In genomic region chr18:21914739-21915319, GRCh38 we compare ENCODE assay signal across 8 cellular contexts.
DNase-seq lines count a peak whose midpoint lies in the region; ATAC-seq and TF ChIP-seq lines count a peak whose summit lies in the region.

No MANE protein-coding gene starts in this region.

- H3K4me2 ChIP-seq in hepatocyte = no peak overlapping the region

- no TSS peak for BruUV-seq in Caco-2 (replicated peaks; lab: Mats Ljungman, UMichigan)

- no peaks in the 10 kb centered on the region for H3K27me3 ChIP-seq in Caco-2 (replicated peaks; ENCODE audit: control insufficient read depth, insufficient read depth, low read length)
- H3K27me3 ChIP-seq in hepatocyte = no peaks in the 10 kb centered on the region
- no peaks in the 10 kb centered on the region for H3K27me3 ChIP-seq in sigmoid colon

- H4K20me1 ChIP-seq in hepatocyte (ENCODE audit: insufficient read depth, poor library complexity, severe bottlenecking) = no peaks in the 10 kb centered on the region

- no peak overlapping the region for H2AFZ ChIP-seq in hepatocyte

- 55% methylated on average over 2 of the region's 2 CpGs for WGBS in hepatocyte (ENCODE audit: low lambda C conversion rate, missing lambda C conversion rate)
- WGBS in sigmoid colon, 2 donors = 50 to 54% methylated on average over 2 of the region's 2 CpGs

- TF ChIP-seq CTCF in Caco-2 (IDR thresholded peaks at IDR 0.05; ENCODE audit: insufficient read depth in 1 of 2, low read depth in 1 of 2, low read length in 1 of 2, severe bottlenecking in 1 of 2, unreplicated experiment in 1 of 2) (peak; percentile 78 to 84), hepatocyte (IDR thresholded peaks at IDR 0.05; ENCODE audit: poor library complexity) (peak; percentile 75), sigmoid colon (IDR thresholded peaks at IDR 0.05) (peak in 2 of 4 experiments; percentile 36 to 39)

- H3K9me3 Mint-ChIP-seq in Caco-2 (ENCODE audit: unreplicated experiment) = peaks cover 11% of the 10 kb centered on the region
- H3K9me3 Mint-ChIP-seq in immature natural killer cell = peaks cover 4 to 18% (median 8%) of the 10 kb centered on the region in 6 donors

- POLR2A ChIA-PET in Caco-2 (lab: Charles Lee) = no interaction called here

- H3K27ac Mint-ChIP-seq in Caco-2 (ENCODE audit: unreplicated experiment) (no peak overlapping the region), immature natural killer cell (no peak overlapping the region)

- intact Hi-C loops in Caco-2 (cut with micrococcal nuclease; ENCODE audit: unreplicated experiment) (loop anchor here (1.0 to 10.0 kb wide), 7 partner anchors 42 to 450 kb away; partner anchors contain the start of gene GATA6), sigmoid colon (cut with DNase I) (loop anchor here (5.0 kb wide), 1 partner anchor 42 kb away; no protein-coding TSS in a partner anchor)

- H3K9me3 ChIP-seq in Caco-2 (peaks cover 19% of the 10 kb centered on the region), hepatocyte (ENCODE audit: low read depth) (no peaks in the 10 kb centered on the region), sigmoid colon (peaks cover 0 to 6% (median 2%) of the 10 kb centered on the region in 4 donors)

- no peaks in the 10 kb centered on the region for H3K36me3 ChIP-seq in Caco-2 (ENCODE audit: control insufficient read depth, insufficient read depth, low read length)
- H3K36me3 ChIP-seq in hepatocyte (replicated peaks; ENCODE audit: insufficient read depth, low read depth) = no peaks in the 10 kb centered on the region
- H3K36me3 ChIP-seq in sigmoid colon = no peaks in the 10 kb centered on the region

- no peaks in the 10 kb centered on the region for H3K36me3 Mint-ChIP-seq in Caco-2 (ENCODE audit: insufficient read depth, unreplicated experiment)
- H3K36me3 Mint-ChIP-seq in immature natural killer cell = no peaks in the 10 kb centered on the region

- H3K4me1 ChIP-seq in Caco-2 (peaks cover 29% of the 10 kb centered on the region), hepatocyte (ENCODE audit: insufficient read depth) (peaks cover 15% of the 10 kb centered on the region), sigmoid colon (no peaks in the 10 kb centered on the region)

- H3K27me3 Mint-ChIP-seq in Caco-2 (ENCODE audit: insufficient read depth, unreplicated experiment) (no peaks in the 10 kb centered on the region), immature natural killer cell (ENCODE audit: low read depth in 3 of 3) (peaks cover 4 to 7% (median 6%) of the 10 kb centered on the region in 3 donors)

- H3K27ac ChIP-seq in hepatocyte = no peak overlapping the region
- no peak overlapping the region for H3K27ac ChIP-seq in sigmoid colon

- TF ChIP-seq EP300 in sigmoid colon (IDR thresholded peaks at IDR 0.05) = no peak

- H3K4me1 Mint-ChIP-seq in Caco-2 (ENCODE audit: low read depth, unreplicated experiment) = peaks cover 24% of the 10 kb centered on the region
- no peaks in the 10 kb centered on the region for H3K4me1 Mint-ChIP-seq in immature natural killer cell

- no peak overlapping the region for H3K4me3 Mint-ChIP-seq in Caco-2 (ENCODE audit: unreplicated experiment)
- no peak overlapping the region for H3K4me3 Mint-ChIP-seq in immature natural killer cell

- no peak for TF ChIP-seq POLR2A in sigmoid colon (IDR thresholded peaks at IDR 0.05)

- H3K9me2 ChIP-seq in hepatocyte (replicated peaks; ENCODE audit: insufficient read depth) = no peaks in the 10 kb centered on the region

- ATAC-seq in HG03571 (IDR thresholded peaks at IDR 0.05; ENCODE audit: unreplicated experiment) = no peak

- H3K79me2 ChIP-seq in hepatocyte = peaks cover 3% of the 10 kb centered on the region

- peak; percentile 69 to 73 for DNase-seq in Caco-2
- peak; percentile 18 for DNase-seq in HS-5 (ENCODE audit: low read depth)
- peak; percentile 60 for DNase-seq in SW480 (ENCODE audit: low spot score)
- peak; percentile 78 for DNase-seq in hepatocyte (ENCODE audit: low spot score)
- DNase-seq in immature natural killer cell = no peak
- DNase-seq in sigmoid colon = no peak
- DNase-seq in T-helper 2 cell = no peak

- H3K4me3 ChIP-seq in Caco-2 (ENCODE audit: low read depth, low read length) (no peak overlapping the region), hepatocyte (no peak overlapping the region), sigmoid colon (no peak overlapping the region)

- CTCF ChIA-PET in Caco-2 (lab: Charles Lee) = interaction anchor here (0.8 to 1.0 kb wide), 3 partner anchors 85 to 252 kb away, joined by 3 to 4 read pairs (median 3); no protein-coding TSS in a partner anchor

Comparison
In these comparisons a context has a peak if more than half of its experiments do, and no peak if none do; other contexts are left out.
1. DNase-seq: peak in Caco-2 (2 of 2), HS-5 (single experiment), SW480 (single experiment) and hepatocyte (single experiment); none in immature natural killer cell (0 of 3), sigmoid colon (single experiment) and T-helper 2 cell (0 of 5).